Comparison of ENCODE assay signal across 10 cellular contexts in genomic region chr18:40935423-40935822, GRCh38.
A peak's percentile ranks its signal among the peaks of the same experiment; 100 is the strongest.
DNase-seq lines count a peak whose midpoint lies in the region; ATAC-seq, FAIRE-seq and TF ChIP-seq lines count a peak whose summit lies in the region.
"Had no signal": no experiment of that assay in that cellular context is flagged by ENCODE, and none has a peak within 500 bp of the region (broad histone marks: within the 10 kb centered on the region; RNA-seq: fewer than 3 reads in every experiment).

No MANE protein-coding gene starts in this region.

- H3K27me3 ChIP-seq in IMR-90 (ENCODE audit: control insufficient read depth, insufficient read depth, low read length) (no peaks in the 10 kb centered on the region), adrenal gland (no peaks in the 10 kb centered on the region), HepG2 (ENCODE audit: control insufficient read depth in 1 of 2, insufficient read depth in 2 of 2, low read length in 2 of 2) (no peaks in the 10 kb centered on the region; a peak in 1 of 5 replicates), body of pancreas (no peaks in the 10 kb centered on the region)

- H3K79me2 ChIP-seq in HepG2 (ENCODE audit: insufficient read depth, low read length): no peaks in the 10 kb centered on the region

- CTCF ChIA-PET in IMR-90 (lab: Yijun Ruan, JAX): interaction anchor here (1.1 to 1.4 kb wide), 2 partner anchors 10 to 12 kb away, joined by 3 to 5 read pairs; no protein-coding TSS in a partner anchor
- CTCF ChIA-PET in HepG2 (lab: Yijun Ruan, JAX; ENCODE audit: low intra/inter-chr PET ratio, low total read pairs): interaction anchor here (1.0 to 1.6 kb wide), 2 partner anchors 456 to 972 kb away, joined by 3 to 7 read pairs; no protein-coding TSS in a partner anchor

- no peak overlapping the region for H4K91ac ChIP-seq in IMR-90 (ENCODE audit: insufficient read depth, low read depth, low read length)

- FAIRE-seq in HepG2 (lab: Jason Lieb, UNC) (no peak), GM12892 (lab: Jason Lieb, UNC) (no peak)
- FAIRE-seq: TTC549 had no signal

- no peak overlapping the region for H2AK5ac ChIP-seq in IMR-90 (ENCODE audit: low read depth, low read length)

- no peak overlapping the region for H3K27ac ChIP-seq in IMR-90 (ENCODE audit: insufficient read depth, low read length)
- no peak overlapping the region for H3K27ac ChIP-seq in adrenal gland
- no peak overlapping the region for H3K27ac ChIP-seq in HepG2 (ENCODE audit: extremely low read length, insufficient read depth, low read length)
- no peak overlapping the region for H3K27ac ChIP-seq in body of pancreas

- no TSS peak for BruUV-seq in IMR-90 (replicated peaks; lab: Mats Ljungman, UMichigan)
- no TSS peak for BruUV-seq in HepG2 (replicated peaks; lab: Mats Ljungman, UMichigan)

- no peak overlapping the region for H3K4ac ChIP-seq in IMR-90 (ENCODE audit: low read depth, low read length)

- H3K9me1 ChIP-seq in IMR-90 (ENCODE audit: insufficient read depth, low read length): no peaks in the 10 kb centered on the region

- no CpG with 5 or more reads among the region's 1 CpG for WGBS in IMR-90 (ENCODE audit: extremely low coverage in 2 of 2, insufficient read length in 1 of 2), 2 experiments
- WGBS in adrenal gland, 4 donors: 19 to 35% (median 23%) methylated on average over 1 of the region's 1 CpG
- WGBS in HepG2 (ENCODE audit: low lambda C conversion rate): 11% methylated on average over 1 of the region's 1 CpG
- WGBS in body of pancreas, 2 donors: 4 to 17% methylated on average over 1 of the region's 1 CpG

- H3K14ac ChIP-seq in IMR-90 (replicated peaks; ENCODE audit: low read depth, low read length): no peak overlapping the region

- H3K4me2 ChIP-seq in IMR-90 (ENCODE audit: low read depth, low read length) (no peak overlapping the region), HepG2 (ENCODE audit: low read depth, low read length) (no peak overlapping the region)

- no peak overlapping the region for H2BK120ac ChIP-seq in IMR-90 (ENCODE audit: low read depth, low read length)

- H2AK9ac ChIP-seq in IMR-90 (replicated peaks; ENCODE audit: low read depth, low read length, poor library complexity): no peak overlapping the region

- ATAC-seq in IMR-90 (ENCODE audit: low read depth) (no peak), HepG2 (no peak), GM18498 (IDR thresholded peaks at IDR 0.05; ENCODE audit: unreplicated experiment) (no peak), body of pancreas (no peak)
- ATAC-seq: sciatic nerve had no signal

- H2AFZ ChIP-seq in IMR-90 (replicated peaks; ENCODE audit: low read length, poor library complexity) (no peak overlapping the region), HepG2 (ENCODE audit: low read length) (no peak overlapping the region)

- H4K20me1 ChIP-seq in IMR-90 (ENCODE audit: insufficient read depth, low read length): no peaks in the 10 kb centered on the region
- H4K20me1 ChIP-seq in HepG2 (ENCODE audit: insufficient read depth, low read length): no peaks in the 10 kb centered on the region

- H2BK20ac ChIP-seq in IMR-90 (ENCODE audit: low read depth, low read length): no peak overlapping the region

- no peak overlapping the region for H3K56ac ChIP-seq in IMR-90 (ENCODE audit: extremely low read depth, insufficient read depth, low read length)

- no peak overlapping the region for H2BK15ac ChIP-seq in IMR-90 (ENCODE audit: low read depth, low read length)

- no peak overlapping the region for H2BK5ac ChIP-seq in IMR-90 (ENCODE audit: low read depth, low read length, poor library complexity, severe bottlenecking)

- H3K9ac ChIP-seq in IMR-90 (ENCODE audit: low read depth, low read length) (no peak overlapping the region), HepG2 (ENCODE audit: insufficient read depth, low read depth, low read length) (no peak overlapping the region)

- POLR2A ChIA-PET in IMR-90 (lab: Charles Lee; ENCODE audit: unreplicated experiment): no interaction called here
- POLR2A ChIA-PET in HepG2 (lab: Yijun Ruan, JAX): no interaction called here

- H3K36me3 ChIP-seq in IMR-90 (ENCODE audit: control insufficient read depth, insufficient read depth, low read length) (no peaks in the 10 kb centered on the region), adrenal gland (replicated peaks in 1 of 2) (no peaks in the 10 kb centered on the region), HepG2 (replicated peaks in 1 of 2; ENCODE audit: control insufficient read depth in 1 of 2, insufficient read depth in 2 of 2, low read length in 2 of 2) (no peaks in the 10 kb centered on the region), body of pancreas (replicated peaks in 1 of 2; ENCODE audit: insufficient read depth in 1 of 2, low read depth in 2 of 2) (no peaks in the 10 kb centered on the region)

- TF ChIP-seq POLR2A in IMR-90 (IDR thresholded peaks at IDR 0.05; ENCODE audit: low read depth, low read length) (no peak), adrenal gland (IDR thresholded peaks at IDR 0.05) (no peak), HepG2 (IDR thresholded peaks at IDR 0.05; ENCODE audit: insufficient read depth in 1 of 2, low read depth in 2 of 2, low read length in 2 of 2) (no peak), GM12892 (IDR thresholded peaks at IDR 0.05; ENCODE audit: low read depth, low read length) (no peak), body of pancreas (IDR thresholded peaks at IDR 0.05) (no peak)

- in situ Hi-C loops in IMR-90 (cut with MboI; ENCODE audit: low sequenced_read_pairs) (no loop called here), HepG2 (cut with HindIII; ENCODE audit: extremely low pct_ligation_motif_present, low pct_unique_long_range_greater_than_20kb) (loop anchor here (10.0 to 25.0 kb wide), 3 partner anchors 459 to 977 kb away; no protein-coding TSS in a partner anchor)

- no peak overlapping the region for H3K18ac ChIP-seq in IMR-90 (ENCODE audit: low read depth, low read length)

- no peaks in the 10 kb centered on the region for H3K79me1 ChIP-seq in IMR-90 (ENCODE audit: low read depth in 1 of 2, low read length in 2 of 2)

- no peak overlapping the region for H4K5ac ChIP-seq in IMR-90 (ENCODE audit: low read depth, low read length)

- TF ChIP-seq CTCF in IMR-90 (conservative IDR thresholded peaks at IDR 0.05; ENCODE audit: low read depth, low read length) (peak; percentile 30), adrenal gland (IDR thresholded peaks at IDR 0.05) (peak; percentile 9 to 39 (median 26)), HepG2 (CRISPR knock-in tag; IDR thresholded peaks at IDR 0.05) (peak; percentile 29; the same call in 1 of the 2 replicates), body of pancreas (IDR thresholded peaks at IDR 0.05) (peak in 3 of 7 experiments; percentile 14 to 33 (median 16))

- H3K4me3 ChIP-seq in IMR-90 (ENCODE audit: insufficient read depth, low read depth, low read length) (no peak overlapping the region), adrenal gland (no peak overlapping the region), HepG2 (replicated peaks in 1 of 3; ENCODE audit: insufficient read depth in 1 of 3, low read depth in 2 of 3, low read length in 3 of 3) (no peak overlapping the region), body of pancreas (no peak overlapping the region)

- dilution Hi-C loops in IMR-90 (cut with HindIII; ENCODE audit: low sequenced_read_pairs, unreplicated experiment): no loop called here

- no peaks in the 10 kb centered on the region for H3K4me1 ChIP-seq in IMR-90 (ENCODE audit: control insufficient read depth, insufficient read depth, low read length)
- no peaks in the 10 kb centered on the region for H3K4me1 ChIP-seq in adrenal gland (replicated peaks in 1 of 2)
- no peaks in the 10 kb centered on the region for H3K4me1 ChIP-seq in HepG2 (ENCODE audit: insufficient read depth, low read length)
- no peaks in the 10 kb centered on the region for H3K4me1 ChIP-seq in body of pancreas

- DNase-seq in DMS53 treated with DMSO at 0.1 percent for 48 hours (lab: John Stamatoyannopoulos, UW; ENCODE audit: unreplicated experiment) (peak; percentile 46), IMR-90 (peak; percentile 15), adrenal gland (peak in 1 of 7 donors; percentile 8), HepG2 (ENCODE audit: low spot score) (peak; percentile 35), GM12892 (ENCODE audit: insufficient read length) (no peak), activated T-cell treated with anti-CD3 and anti-CD28 coated beads for 4 hours (no peak), body of pancreas (no peak)

- TF ChIP-seq RAD21 in IMR-90 (IDR thresholded peaks at IDR 0.05; ENCODE audit: low read length): 0 out of 2 replicates have a peak, but pooled peaks have one; percentile 16
- no peak for TF ChIP-seq RAD21 in HepG2 (CRISPR knock-in tag; IDR thresholded peaks at IDR 0.05)

- no peak overlapping the region for H3K23ac ChIP-seq in IMR-90 (ENCODE audit: low read depth, low read length)

- no peaks in the 10 kb centered on the region for H3K9me3 ChIP-seq in IMR-90 (ENCODE audit: control insufficient read depth, insufficient read depth, low read length)
- no peaks in the 10 kb centered on the region for H3K9me3 ChIP-seq in adrenal gland (replicated peaks in 1 of 3)
- H3K9me3 ChIP-seq in HepG2 (ENCODE audit: low read length): no peaks in the 10 kb centered on the region
- no peaks in the 10 kb centered on the region for H3K9me3 ChIP-seq in body of pancreas

- intact Hi-C loops in IMR-90 (cut with micrococcal nuclease) (no loop called here), adrenal gland (cut with DNase I) (no loop called here), HepG2 (cut with micrococcal nuclease; ENCODE audit: unreplicated experiment) (loop anchor here (1.0 kb wide), 1 partner anchor 456 kb away; no protein-coding TSS in a partner anchor), body of pancreas (cut with DNase I) (no loop called here)

- no peak overlapping the region for H4K8ac ChIP-seq in IMR-90 (ENCODE audit: low read depth in 2 of 2, low read length in 2 of 2)

- TF ChIP-seq EP300 in HepG2 (IDR thresholded peaks at IDR 0.05; ENCODE audit: low read depth in 2 of 2, low read length in 2 of 2) (no peak), HepG2 (CRISPR knock-in tag; IDR thresholded peaks at IDR 0.05; ENCODE audit: borderline replicate concordance) (no peak)

TF ChIP-seq in IMR-90, 13 proteins besides CTCF, POLR2A, EP300 and RAD21 (continues in another document):
- TF ChIP-seq RCOR1 (IDR thresholded peaks at IDR 0.05; ENCODE audit: insufficient replicate concordance, low read length): no peak
- TF ChIP-seq SMC3 (IDR thresholded peaks at IDR 0.05; ENCODE audit: low read depth, low read length): 0 out of 2 replicates have a peak, but pooled peaks have one; percentile 13
- no peak for TF ChIP-seq CHD1 (IDR thresholded peaks at IDR 0.05; ENCODE audit: low read depth, low read length)
- no peak for TF ChIP-seq FOS (IDR thresholded peaks at IDR 0.05; ENCODE audit: low read depth, low read length)
- no peak for TF ChIP-seq NFE2L2 (IDR thresholded peaks at IDR 0.05; ENCODE audit: low read depth, low read length)

TF ChIP-seq in HepG2, 621 proteins besides CTCF, POLR2A, EP300 and RAD21 (continues in another document):
- TF ChIP-seq ZNF441 (CRISPR knock-in tag; IDR thresholded peaks at IDR 0.05; ENCODE audit: borderline replicate concordance): no peak
- TF ChIP-seq CREB1 (IDR thresholded peaks at IDR 0.05): 0 out of 2 replicates have a peak, but pooled peaks have one; percentile 6
- TF ChIP-seq CREB1 (CRISPR knock-in tag; IDR thresholded peaks at IDR 0.05): no peak

Comparison
In these comparisons a context has a peak if more than half of its experiments do, and no peak if none do; other contexts are left out.
1. DNase-seq: peak in DMS53 treated with DMSO at 0.1 percent for 48 hours (single experiment), IMR-90 (single experiment) and HepG2 (single experiment); none in GM12892 (single experiment), activated T-cell treated with anti-CD3 and anti-CD28 coated beads for 4 hours (single experiment) and body of pancreas (0 of 4).